Comparison of ENCODE assay signal across 30 cellular contexts in the genomic region with DNA sequence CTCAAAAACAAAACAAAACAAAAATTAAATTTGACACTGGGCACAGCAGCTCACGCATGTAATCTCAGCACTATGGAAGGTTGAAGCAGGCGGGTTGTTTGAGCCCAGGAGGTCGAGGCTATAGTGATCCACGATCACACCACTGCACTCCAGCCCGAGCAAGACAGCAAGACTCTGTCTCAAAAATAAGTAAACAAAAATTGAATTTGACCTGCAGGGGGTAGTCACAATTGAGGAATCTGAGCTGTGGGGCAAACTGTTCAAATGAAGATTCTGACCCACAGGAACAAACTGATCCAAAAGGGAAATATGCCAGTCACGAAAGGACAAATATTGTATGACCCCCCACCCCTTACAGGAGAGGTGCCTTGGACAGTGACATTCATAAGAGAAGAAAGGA. TPM values are rescaled to one million over a fixed set of nuclear protein-coding genes. Genes with fewer than 3 reads are reported as not detected.
DNase-seq lines count a peak whose midpoint lies in the region; ATAC-seq, FAIRE-seq and TF ChIP-seq lines count a peak whose summit lies in the region.
"Had no signal": no experiment of that assay in that cellular context is flagged by ENCODE, and none has a peak within 500 bp of the region (broad histone marks: within the 10 kb centered on the region; RNA-seq: fewer than 3 reads in every experiment).

No MANE protein-coding gene starts in this region.

- H3K9me3 Mint-ChIP-seq in activated CD8-positive, alpha-beta memory T cell treated with anti-CD3 and anti-CD28 coated beads, Interleukin-2, amount 10 ng/mL, durations not matched to agents 7 days and 5 days (ENCODE audit: low read depth) = no peaks in the 10 kb centered on the region
- H3K9me3 Mint-ChIP-seq in Calu3 (ENCODE audit: low read depth, unreplicated experiment) = peaks cover 3% of the 10 kb centered on the region
- H3K9me3 Mint-ChIP-seq: stimulated activated naive CD8-positive, alpha-beta T cell treated with anti-CD3 and anti-CD28 coated beads, Interleukin-15, Interleukin-2, amounts not matched to agents 100 ng/mL and 50 ng/mL, for 24 hours had no signal

- no peak for TF ChIP-seq EP300 in K562 (IDR thresholded peaks at IDR 0.05; ENCODE audit: low read length)

- no peak overlapping the region for H4K91ac ChIP-seq in trophoblast cell (ENCODE audit: low read depth, low read length)

- H3K18ac ChIP-seq in trophoblast cell (ENCODE audit: low read length) = no peak overlapping the region

- H3K27ac Mint-ChIP-seq in activated CD8-positive, alpha-beta memory T cell treated with anti-CD3 and anti-CD28 coated beads, Interleukin-2, amount 10 ng/mL, durations not matched to agents 7 days and 5 days = peak overlapping the region; percentile 7
- peak overlapping the region; percentile 27 for H3K27ac Mint-ChIP-seq in Calu3 (ENCODE audit: unreplicated experiment)
- H3K27ac Mint-ChIP-seq: stimulated activated naive CD8-positive, alpha-beta T cell treated with anti-CD3 and anti-CD28 coated beads, Interleukin-15, Interleukin-2, amounts not matched to agents 100 ng/mL and 50 ng/mL, for 24 hours had no signal

- no peak for FAIRE-seq in K562 (lab: Jason Lieb, UNC)
- FAIRE-seq: A204.1, colon, H1, RCC 7860 had no signal

- peaks cover 10% of the 10 kb centered on the region for H3K9me1 ChIP-seq in K562 (ENCODE audit: control insufficient read depth, insufficient read depth, low read length)

- no peak overlapping the region for H3K23ac ChIP-seq in trophoblast cell (ENCODE audit: low read length)

- POLR2A ChIA-PET in K562 (lab: Yijun Ruan, JAX) = no interaction called here

- H4K20me1 ChIP-seq in K562 (replicated peaks; ENCODE audit: control insufficient read depth, insufficient read depth, low read length) = peaks cover 40% of the 10 kb centered on the region

- H3K27me3 ChIP-seq in K562 (ENCODE audit: control insufficient read depth in 2 of 2, insufficient read depth in 2 of 2, low read length in 2 of 2) (no peaks in the 10 kb centered on the region), trophoblast cell (ENCODE audit: insufficient read depth, low read length) (no peaks in the 10 kb centered on the region)
- H3K27me3 ChIP-seq: brain microvascular endothelial cell, sigmoid colon, tibial artery had no signal

- no peak overlapping the region for H4K12ac ChIP-seq in trophoblast cell (ENCODE audit: low read depth, low read length)

- H2BK5ac ChIP-seq in trophoblast cell (ENCODE audit: low read depth, low read length, poor library complexity) = no peak overlapping the region

- H3K79me2 ChIP-seq in K562 (ENCODE audit: control insufficient read depth, insufficient read depth, low read length) (peaks cover 88% of the 10 kb centered on the region), trophoblast cell (ENCODE audit: control insufficient read depth, insufficient read depth, low read length, poor library complexity) (peaks cover 28% of the 10 kb centered on the region)

- H3K79me1 ChIP-seq in trophoblast cell (ENCODE audit: low read length) = peaks cover 2% of the 10 kb centered on the region

- intact Hi-C loops in Calu3 (cut with micrococcal nuclease; ENCODE audit: unreplicated experiment) = no loop called here
- intact Hi-C loops in K562 (cut with micrococcal nuclease) = no loop called here
- intact Hi-C loops in left colon (cut with DNase I, micrococcal nuclease) = no loop called here

- peaks cover 15% of the 10 kb centered on the region; the same call in 2 of the 3 replicates for H3K36me3 ChIP-seq in K562 (ENCODE audit: control insufficient read depth, insufficient read depth, low read length)
- peaks cover 0 to 2% of the 10 kb centered on the region in 2 experiments for H3K36me3 ChIP-seq in trophoblast cell (ENCODE audit: control insufficient read depth in 1 of 2, insufficient read depth in 2 of 2, low read length in 2 of 2)
- H3K36me3 ChIP-seq: brain microvascular endothelial cell, sigmoid colon, tibial artery had no signal

- WGBS in K562 (ENCODE audit: insufficient coverage, low coverage, missing lambda C conversion rate) = 83% methylated on average over 6 of the region's 6 CpGs
- WGBS in trophoblast cell (ENCODE audit: extremely low coverage, insufficient coverage, insufficient read length) = no CpG with 5 or more reads among the region's 6 CpGs

- H3K4me2 ChIP-seq in K562 (ENCODE audit: insufficient read depth, low read length) (no peak overlapping the region), trophoblast cell (ENCODE audit: low read length) (no peak overlapping the region)

- ATAC-seq in activated CD8-positive, alpha-beta memory T cell treated with anti-CD3 and anti-CD28 coated beads, Interleukin-2, amount 10 ng/mL, durations not matched to agents 7 days and 5 days = no peak
- ATAC-seq in K562 (no peak), GM18505 (IDR thresholded peaks at IDR 0.05; ENCODE audit: unreplicated experiment) (no peak), left colon (no peak)

- no peak for DNase-seq in activated CD8-positive, alpha-beta memory T cell treated with anti-CD3 and anti-CD28 coated beads, Interleukin-2, amount 10 ng/mL, durations not matched to agents 7 days and 5 days
- no peak for DNase-seq in activated CD8-positive, alpha-beta memory T cell treated with anti-CD3 and anti-CD28 coated beads, Interleukin-2, amount 50 U/mL, for 48 hours
- no peak for DNase-seq in Calu3
- DNase-seq in K562 (ENCODE audit: extremely low read depth in 1 of 4, low spot score in 3 of 4) = no peak
- no peak for DNase-seq in trophoblast cell
- no peak for DNase-seq in left colon
- no peak for DNase-seq in NCI-H2196 treated with DMSO at 0.1 percent for 48 hours (lab: John Stamatoyannopoulos, UW; ENCODE audit: unreplicated experiment)
- DNase-seq: activated CD4-positive, alpha-beta T cell treated with anti-CD3 and anti-CD28 coated beads for 48 hours; activated CD8-positive, alpha-beta memory T cell treated with anti-CD3 and anti-CD28 coated beads, Interleukin-2, amount 50 U/mL, for 4 hours; activated effector memory CD4-positive, alpha-beta T cell treated with Interleukin-2 at 50 U/mL for 16 hours; AML-193; brain microvascular endothelial cell; COR-L47; DMS79 treated with DMSO at 0.1 percent for 48 hours; effector memory CD4-positive, alpha-beta T cell; foreskin melanocyte; hypothalamus; NCI-H1694 treated with DMSO at 0.1 percent for 48 hours; NCI-H2171; NCI-H524 treated with DMSO at 0.1 percent for 48 hours; sigmoid colon; stimulated activated CD4-positive, alpha-beta T cell treated with anti-CD3 and anti-CD28 coated beads, Interleukin-15, amount 100 ng/mL, for 24 hours; T-helper 1 cell; tibial artery had no signal

- TF ChIP-seq CTCF in Calu3 (IDR thresholded peaks at IDR 0.05; ENCODE audit: unreplicated experiment) (no peak), K562 (IDR thresholded peaks at IDR 0.05 in 2 of 3, conservative IDR thresholded peaks at IDR 0.05 in 1 of 3; ENCODE audit: insufficient read depth in 2 of 3, low read depth in 1 of 3, low read length in 3 of 3) (no peak)

- BruUV-seq in Calu3 (replicated peaks; lab: Mats Ljungman, UMichigan) (no TSS peak), K562 (replicated peaks; lab: Mats Ljungman, UMichigan) (no TSS peak)

- peak overlapping the region; percentile 81 for H3K4ac ChIP-seq in trophoblast cell (ENCODE audit: low read depth, low read length)

- CTCF ChIA-PET in activated CD8-positive, alpha-beta memory T cell treated with anti-CD3 and anti-CD28 coated beads, Interleukin-2, amount 10 ng/mL, durations not matched to agents 7 days and 5 days (lab: Charles Lee) = interaction anchor here (1.3 to 1.6 kb wide), 2 partner anchors 16 to 125 kb away, joined by 3 read pairs; no protein-coding TSS in a partner anchor
- CTCF ChIA-PET in Calu3 (lab: Charles Lee) = no interaction called here
- CTCF ChIA-PET in K562 (lab: Yijun Ruan, JAX; ENCODE audit: low intra/inter-chr PET ratio) = no interaction called here

- no peak overlapping the region for H3K9ac ChIP-seq in K562 (ENCODE audit: insufficient read depth in 1 of 2, low read depth in 2 of 2, low read length in 2 of 2)
- H3K9ac ChIP-seq in trophoblast cell (ENCODE audit: low read length) = no peak overlapping the region

- H3K9me3 ChIP-seq in K562 (replicated peaks; ENCODE audit: control insufficient read depth, insufficient read depth, low read depth, low read length) (no peaks in the 10 kb centered on the region), trophoblast cell (ENCODE audit: insufficient read depth, low read depth, low read length) (no peaks in the 10 kb centered on the region)
- H3K9me3 ChIP-seq: sigmoid colon, tibial artery had no signal

- H3K4me1 ChIP-seq in K562 (replicated peaks in 1 of 2; ENCODE audit: control insufficient read depth in 2 of 2, insufficient read depth in 2 of 2, low read length in 2 of 2) (peaks cover 11 to 30% of the 10 kb centered on the region in 2 experiments; a peak in 4 of 5 replicates), trophoblast cell (ENCODE audit: control insufficient read depth in 1 of 2, insufficient read depth in 2 of 2, low read length in 2 of 2) (peaks cover 2% of the 10 kb centered on the region in 2 experiments)

- H2BK120ac ChIP-seq in trophoblast cell (ENCODE audit: insufficient read depth, low read length, poor library complexity) = no peak overlapping the region

- H4K8ac ChIP-seq in trophoblast cell (ENCODE audit: low read depth, low read length) = no peak overlapping the region

- H2AFZ ChIP-seq in K562 (ENCODE audit: low read depth, low read length) (no peak overlapping the region), trophoblast cell (ENCODE audit: insufficient read depth, low read length, poor library complexity) (no peak overlapping the region)

- peaks cover 52% of the 10 kb centered on the region for H3K4me1 Mint-ChIP-seq in activated CD8-positive, alpha-beta memory T cell treated with anti-CD3 and anti-CD28 coated beads, Interleukin-2, amount 10 ng/mL, durations not matched to agents 7 days and 5 days
- H3K4me1 Mint-ChIP-seq in Calu3 (ENCODE audit: low read depth, unreplicated experiment) = peaks cover 22% of the 10 kb centered on the region

- in situ Hi-C loops in K562 (cut with MboI) = no loop called here

- H3K36me3 Mint-ChIP-seq in activated CD8-positive, alpha-beta memory T cell treated with anti-CD3 and anti-CD28 coated beads, Interleukin-2, amount 10 ng/mL, durations not matched to agents 7 days and 5 days = peaks cover 19% of the 10 kb centered on the region
- peaks cover 29% of the 10 kb centered on the region for H3K36me3 Mint-ChIP-seq in Calu3 (ENCODE audit: insufficient read depth, unreplicated experiment)

- no peak overlapping the region for H3K4me3 Mint-ChIP-seq in activated CD8-positive, alpha-beta memory T cell treated with anti-CD3 and anti-CD28 coated beads, Interleukin-2, amount 10 ng/mL, durations not matched to agents 7 days and 5 days
- no peak overlapping the region for H3K4me3 Mint-ChIP-seq in Calu3 (ENCODE audit: low read depth, unreplicated experiment)
- H3K4me3 Mint-ChIP-seq: stimulated activated naive CD8-positive, alpha-beta T cell treated with anti-CD3 and anti-CD28 coated beads, Interleukin-15, Interleukin-2, amounts not matched to agents 100 ng/mL and 50 ng/mL, for 24 hours had no signal

- TF ChIP-seq RAD21 in K562 (CRISPR knock-in tag; conservative IDR thresholded peaks at IDR 0.05 in 1 of 2, IDR thresholded peaks at IDR 0.05 in 1 of 2) = no peak

- TF ChIP-seq POLR2A in K562 (conservative IDR thresholded peaks at IDR 0.05) (no peak), GM18505 (IDR thresholded peaks at IDR 0.05; ENCODE audit: borderline replicate concordance, extremely low read depth, insufficient read depth, insufficient read length) (no peak)

- no peak overlapping the region for H2BK12ac ChIP-seq in trophoblast cell (ENCODE audit: low read length)

- no peaks in the 10 kb centered on the region for H3K27me3 Mint-ChIP-seq in activated CD8-positive, alpha-beta memory T cell treated with anti-CD3 and anti-CD28 coated beads, Interleukin-2, amount 10 ng/mL, durations not matched to agents 7 days and 5 days
- H3K27me3 Mint-ChIP-seq in Calu3 (ENCODE audit: unreplicated experiment) = no peaks in the 10 kb centered on the region
- H3K27me3 Mint-ChIP-seq: stimulated activated naive CD8-positive, alpha-beta T cell treated with anti-CD3 and anti-CD28 coated beads, Interleukin-15, Interleukin-2, amounts not matched to agents 100 ng/mL and 50 ng/mL, for 24 hours had no signal

- H3K27ac ChIP-seq in K562 (ENCODE audit: extremely low read depth, low read depth, low read length) (0 out of 3 replicates have a peak overlapping the region, but pooled peaks have one; percentile 26), trophoblast cell (ENCODE audit: low read depth, low read length) (no peak overlapping the region)
- H3K27ac ChIP-seq: brain microvascular endothelial cell, sigmoid colon, tibial artery had no signal

- H3K4me3 ChIP-seq in K562 (no peak overlapping the region), trophoblast cell (ENCODE audit: low read depth, low read length) (no peak overlapping the region)
- H3K4me3 ChIP-seq: sigmoid colon, tibial artery had no signal

- no peak overlapping the region for H2AK5ac ChIP-seq in trophoblast cell (ENCODE audit: low read length)

- H3K14ac ChIP-seq in trophoblast cell (ENCODE audit: low read length) = no peak overlapping the region

RNA-seq across cellular contexts. Expression of a gene that starts 29.8 kb away (rescaled TPM):
- total RNA-seq in activated CD8-positive, alpha-beta memory T cell treated with anti-CD3 and anti-CD28 coated beads, Interleukin-2, amount 10 ng/mL, durations not matched to agents 7 days and 5 days = 100 to 1,000 TPM; 184 to 235 TPM
- 227 and 242 TPM in 2 replicates for total RNA-seq in Calu3 (2022)
- total RNA-seq in K562 (2011; cell fraction: chromatin; rRNA removed; ENCODE audit: low replicate concordance) = 521 and 557 TPM in 2 replicates
- total RNA-seq in K562 (2011; cell fraction: nucleolus; rRNA removed) = 219 and 271 TPM in 2 replicates
- 280 and 307 TPM in 2 replicates for total RNA-seq in K562 (2011; cell fraction: nucleoplasm; rRNA removed)
- 49.2 and 58.7 TPM in 2 replicates for total RNA-seq in K562 (2014; rRNA removed)
- total RNA-seq in K562 (2014; rRNA removed; fragmentation: Illumina TruSeq; extraction: Trizol) = 25.4 and 31.7 TPM in 2 replicates
- total RNA-seq in K562 (2015; rRNA removed; fragmentation: Illumina TruSeq; extraction: Trizol) = 26.9 and 27.6 TPM in 2 replicates
- total RNA-seq in K562 (2021) = 114 and 126 TPM in 2 replicates
- 24.1 and 24.5 TPM in 2 replicates for polyA plus RNA-seq in K562 (2011; rRNA removed)
- polyA plus RNA-seq in K562 (2011; cell fraction: cytosol; rRNA removed) = 24.1 and 43.3 TPM in 2 replicates
- polyA plus RNA-seq in K562 (2011; cell fraction: nucleus; rRNA removed) = 82.4 and 115 TPM in 2 replicates
- 58.0 and 101 TPM in 2 replicates for polyA plus RNA-seq in K562 (2012)
- 41.9 and 66.8 TPM in 2 replicates for polyA plus RNA-seq in K562 (2014; fragmentation: Illumina TruSeq; extraction: Trizol)
- 1 to 10 TPM; 4.7 to 5.4 TPM for polyA plus RNA-seq in K562 (2014; fragmentation: Nextera tagmentation; extraction: Ambion mirVana)
- polyA plus RNA-seq in K562 (2014; rRNA removed) = 75.6 and 83.7 TPM in 2 replicates
- 22.7 and 27.7 TPM in 2 replicates for polyA minus RNA-seq in K562 (2011; rRNA and poly(A)+ RNA removed)
- polyA minus RNA-seq in K562 (2011; cell fraction: cytosol; rRNA and poly(A)+ RNA removed) = 41.4 and 57.3 TPM in 2 replicates
- 37.2 and 51.5 TPM in 2 replicates for polyA minus RNA-seq in K562 (2011; cell fraction: nucleus; rRNA and poly(A)+ RNA removed)
- 101 and 102 TPM in 2 replicates for polyA plus RNA-seq in trophoblast cell (2013)
- 100 to 1,000 TPM in 1 of 2 donors, 10 to 100 TPM in 1; 82.5 to 135 TPM for total RNA-seq in left colon

RNA-seq across cellular contexts. Expression of a gene that starts 47.6 kb away (rescaled TPM):
- total RNA-seq in activated CD8-positive, alpha-beta memory T cell treated with anti-CD3 and anti-CD28 coated beads, Interleukin-2, amount 10 ng/mL, durations not matched to agents 7 days and 5 days = 100 to 1,000 TPM in 1 of 2 experiments, 10 to 100 TPM in 1; 92.1 to 110 TPM
- 174 and 186 TPM in 2 replicates for total RNA-seq in Calu3 (2022)
- 538 and 821 TPM in 2 replicates for total RNA-seq in K562 (2011; cell fraction: chromatin; rRNA removed; ENCODE audit: low replicate concordance)
- 360 and 372 TPM in 2 replicates for total RNA-seq in K562 (2011; cell fraction: nucleolus; rRNA removed)
- total RNA-seq in K562 (2011; cell fraction: nucleoplasm; rRNA removed) = 370 and 431 TPM in 2 replicates
- 67.4 and 136 TPM in 2 replicates for total RNA-seq in K562 (2014; rRNA removed)
- 37.3 and 41.2 TPM in 2 replicates for total RNA-seq in K562 (2014; rRNA removed; fragmentation: Illumina TruSeq; extraction: Trizol)
- 51.9 and 55.5 TPM in 2 replicates for total RNA-seq in K562 (2015; rRNA removed; fragmentation: Illumina TruSeq; extraction: Trizol)
- 74.8 and 75.4 TPM in 2 replicates for total RNA-seq in K562 (2021)
- polyA plus RNA-seq in K562 (2011; rRNA removed) = 44.2 and 53.2 TPM in 2 replicates
- 33.7 and 35.7 TPM in 2 replicates for polyA plus RNA-seq in K562 (2011; cell fraction: cytosol; rRNA removed)
- polyA plus RNA-seq in K562 (2011; cell fraction: nucleus; rRNA removed) = 243 and 279 TPM in 2 replicates
- 41.5 and 49.6 TPM in 2 replicates for polyA plus RNA-seq in K562 (2012)
- polyA plus RNA-seq in K562 (2014; fragmentation: Illumina TruSeq; extraction: Trizol) = 49.2 and 49.4 TPM in 2 replicates
- 1 to 10 TPM; 5.8 to 7.0 TPM for polyA plus RNA-seq in K562 (2014; fragmentation: Nextera tagmentation; extraction: Ambion mirVana)
- 62.6 and 89.1 TPM in 2 replicates for polyA plus RNA-seq in K562 (2014; rRNA removed)
- 44.3 and 53.3 TPM in 2 replicates for polyA minus RNA-seq in K562 (2011; rRNA and poly(A)+ RNA removed)
- polyA minus RNA-seq in K562 (2011; cell fraction: cytosol; rRNA and poly(A)+ RNA removed) = 30.5 and 50.1 TPM in 2 replicates
- 79.4 and 87.9 TPM in 2 replicates for polyA minus RNA-seq in K562 (2011; cell fraction: nucleus; rRNA and poly(A)+ RNA removed)
- 43.6 and 45.1 TPM in 2 replicates for polyA plus RNA-seq in trophoblast cell (2013)
- total RNA-seq in left colon = 100 to 1,000 TPM; 106 to 146 TPM
